Comparison of ENCODE assay signal across 2 cellular contexts in the genomic region with DNA sequence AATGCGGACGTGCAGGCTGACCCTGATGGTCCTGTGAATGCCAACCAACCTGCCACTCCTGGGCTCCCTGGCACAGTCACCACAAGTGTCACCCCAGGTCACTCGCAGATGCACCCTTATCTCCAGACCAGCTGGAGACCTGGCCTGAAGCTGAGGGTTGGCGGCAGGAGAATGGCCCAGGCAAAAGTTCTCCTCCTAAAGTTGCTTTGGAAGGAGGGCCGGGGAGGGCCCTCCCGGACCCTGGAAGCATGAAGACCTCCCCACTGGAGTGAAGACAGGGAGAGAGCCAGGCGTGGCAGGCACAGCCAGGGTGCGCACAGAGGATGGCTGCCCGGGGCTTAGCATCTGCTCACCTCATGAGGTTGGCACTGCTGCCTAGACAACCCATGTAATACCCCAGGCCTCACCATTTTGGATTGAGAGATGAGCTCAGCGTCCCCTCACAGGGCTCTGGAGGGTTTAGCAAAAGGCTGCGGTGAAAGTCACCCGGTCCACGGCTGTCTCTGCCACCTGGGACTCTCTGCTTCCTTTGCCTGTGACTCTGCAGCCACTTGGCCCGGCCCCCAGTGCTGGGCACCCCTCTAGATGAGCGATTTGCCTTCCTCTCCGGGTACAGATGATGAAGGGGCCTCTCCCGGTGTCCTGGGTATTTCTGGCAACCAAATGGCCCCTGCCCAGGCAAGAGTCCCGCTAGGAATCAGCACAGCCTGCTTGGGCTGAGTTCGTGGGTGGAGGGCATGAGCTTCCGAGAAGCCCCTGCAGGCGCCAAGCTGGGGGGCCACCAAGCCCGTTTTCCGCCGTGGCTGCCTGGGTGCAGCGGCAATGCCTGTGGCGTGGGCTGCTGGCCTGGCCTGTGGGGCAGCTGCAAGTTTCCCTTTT.
TF ChIP-seq lines count a peak whose summit lies in the region.

No MANE protein-coding gene starts in this region.

TF ChIP-seq in IMR-90, 13 proteins besides CTCF, POLR2A, EP300 and RAD21:
- no peak for TF ChIP-seq MXI1 (IDR thresholded peaks at IDR 0.05; ENCODE audit: borderline replicate concordance, low read depth, low read length)
- TF ChIP-seq FOS (IDR thresholded peaks at IDR 0.05; ENCODE audit: low read depth, low read length): no peak
- no peak for TF ChIP-seq CEBPB (IDR thresholded peaks at IDR 0.05; ENCODE audit: low read depth, low read length)
- TF ChIP-seq, protein P1, sequence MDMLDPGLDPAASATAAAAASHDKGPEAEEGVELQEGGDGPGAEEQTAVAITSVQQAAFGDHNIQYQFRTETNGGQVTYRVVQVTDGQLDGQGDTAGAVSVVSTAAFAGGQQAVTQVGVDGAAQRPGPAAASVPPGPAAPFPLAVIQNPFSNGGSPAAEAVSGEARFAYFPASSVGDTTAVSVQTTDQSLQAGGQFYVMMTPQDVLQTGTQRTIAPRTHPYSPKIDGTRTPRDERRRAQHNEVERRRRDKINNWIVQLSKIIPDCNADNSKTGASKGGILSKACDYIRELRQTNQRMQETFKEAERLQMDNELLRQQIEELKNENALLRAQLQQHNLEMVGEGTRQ (IDR thresholded peaks at IDR 0.05; ENCODE audit: low read depth, low read length): no peak
- TF ChIP-seq RFX5 (IDR thresholded peaks at IDR 0.05; ENCODE audit: low read depth, low read length): no peak
- no peak for TF ChIP-seq RCOR1 (IDR thresholded peaks at IDR 0.05; ENCODE audit: insufficient replicate concordance, low read length)
- TF ChIP-seq BHLHE40 (IDR thresholded peaks at IDR 0.05; ENCODE audit: low read depth, low read length): no peak
TF ChIP-seq in IMR-90: peak in this region for 0.

TF ChIP-seq in K562, 482 proteins besides CTCF, POLR2A, EP300 and RAD21 (continues in another document):
- TF ChIP-seq SRF (CRISPR knock-in tag; IDR thresholded peaks at IDR 0.05) (0 out of 4 replicates have a peak, but pooled peaks of 1 of the 2 experiments have one; percentile 30), FOS (IDR thresholded peaks at IDR 0.05; ENCODE audit: extremely low read depth, insufficient read length) (no peak), TAF7 (tag; IDR thresholded peaks at IDR 0.05) (no peak), RBM17 (IDR thresholded peaks at IDR 0.05; ENCODE audit: borderline replicate concordance, low read depth, low read length) (no peak), ZNF766 (CRISPR knock-in tag; conservative IDR thresholded peaks at IDR 0.05) (no peak), CREBBP (IDR thresholded peaks at IDR 0.05; ENCODE audit: low read depth, low read length) (no peak), ZNF184 (CRISPR knock-in tag; IDR thresholded peaks at IDR 0.05) (0 out of 2 replicates have a peak, but pooled peaks have one; percentile 19), HOXB6 (CRISPR knock-in tag; IDR thresholded peaks at IDR 0.05; ENCODE audit: borderline replicate concordance) (no peak), ZNF12 (CRISPR knock-in tag; IDR thresholded peaks at IDR 0.05) (no peak), KDM1A (IDR thresholded peaks at IDR 0.05) (no peak), ZNF57 (CRISPR knock-in tag; IDR thresholded peaks at IDR 0.05) (no peak), LCOR (CRISPR knock-in tag; IDR thresholded peaks at IDR 0.05) (peak; percentile 72; the same call in 1 of the 2 replicates), ZNF431 (CRISPR knock-in tag; IDR thresholded peaks at IDR 0.05) (no peak), KAT7 (CRISPR knock-in tag; IDR thresholded peaks at IDR 0.05; ENCODE audit: borderline replicate concordance) (no peak; the same call in 1 of the 2 replicates), RCOR1 (IDR thresholded peaks at IDR 0.05; ENCODE audit: borderline replicate concordance in 1 of 2, low read depth in 2 of 2, low read length in 2 of 2) (no peak), TGIF2 (CRISPR knock-in tag; IDR thresholded peaks at IDR 0.05) (0 out of 2 replicates have a peak, but pooled peaks have one; percentile 30), ZNF311 (CRISPR knock-in tag; IDR thresholded peaks at IDR 0.05) (no peak), DDX20 (tag; IDR thresholded peaks at IDR 0.05; ENCODE audit: low read depth) (no peak), ZBTB1 (CRISPR knock-in tag; IDR thresholded peaks at IDR 0.05; ENCODE audit: borderline replicate concordance, low read depth) (peak; percentile 78; the same call in 1 of the 2 replicates), ETV6 (IDR thresholded peaks at IDR 0.05; ENCODE audit: borderline replicate concordance in 1 of 2, low read depth in 2 of 2, low read length in 1 of 2) (no peak), ETV6 (CRISPR knock-in tag; IDR thresholded peaks at IDR 0.05; ENCODE audit: borderline replicate concordance) (no peak), TAF15 (IDR thresholded peaks at IDR 0.05; ENCODE audit: low read depth, low read length) (0 out of 2 replicates have a peak, but pooled peaks have one; percentile 67), FOXP1 (CRISPR knock-in tag; IDR thresholded peaks at IDR 0.05) (no peak), KLF1 (tag; IDR thresholded peaks at IDR 0.05) (peak; percentile 30; the same call in 1 of the 2 replicates)
- TF ChIP-seq, protein P2, sequence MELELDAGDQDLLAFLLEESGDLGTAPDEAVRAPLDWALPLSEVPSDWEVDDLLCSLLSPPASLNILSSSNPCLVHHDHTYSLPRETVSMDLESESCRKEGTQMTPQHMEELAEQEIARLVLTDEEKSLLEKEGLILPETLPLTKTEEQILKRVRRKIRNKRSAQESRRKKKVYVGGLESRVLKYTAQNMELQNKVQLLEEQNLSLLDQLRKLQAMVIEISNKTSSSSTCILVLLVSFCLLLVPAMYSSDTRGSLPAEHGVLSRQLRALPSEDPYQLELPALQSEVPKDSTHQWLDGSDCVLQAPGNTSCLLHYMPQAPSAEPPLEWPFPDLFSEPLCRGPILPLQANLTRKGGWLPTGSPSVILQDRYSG (tag; conservative IDR thresholded peaks at IDR 0.05; ENCODE audit: low read depth): no peak
- TF ChIP-seq, protein P3, sequence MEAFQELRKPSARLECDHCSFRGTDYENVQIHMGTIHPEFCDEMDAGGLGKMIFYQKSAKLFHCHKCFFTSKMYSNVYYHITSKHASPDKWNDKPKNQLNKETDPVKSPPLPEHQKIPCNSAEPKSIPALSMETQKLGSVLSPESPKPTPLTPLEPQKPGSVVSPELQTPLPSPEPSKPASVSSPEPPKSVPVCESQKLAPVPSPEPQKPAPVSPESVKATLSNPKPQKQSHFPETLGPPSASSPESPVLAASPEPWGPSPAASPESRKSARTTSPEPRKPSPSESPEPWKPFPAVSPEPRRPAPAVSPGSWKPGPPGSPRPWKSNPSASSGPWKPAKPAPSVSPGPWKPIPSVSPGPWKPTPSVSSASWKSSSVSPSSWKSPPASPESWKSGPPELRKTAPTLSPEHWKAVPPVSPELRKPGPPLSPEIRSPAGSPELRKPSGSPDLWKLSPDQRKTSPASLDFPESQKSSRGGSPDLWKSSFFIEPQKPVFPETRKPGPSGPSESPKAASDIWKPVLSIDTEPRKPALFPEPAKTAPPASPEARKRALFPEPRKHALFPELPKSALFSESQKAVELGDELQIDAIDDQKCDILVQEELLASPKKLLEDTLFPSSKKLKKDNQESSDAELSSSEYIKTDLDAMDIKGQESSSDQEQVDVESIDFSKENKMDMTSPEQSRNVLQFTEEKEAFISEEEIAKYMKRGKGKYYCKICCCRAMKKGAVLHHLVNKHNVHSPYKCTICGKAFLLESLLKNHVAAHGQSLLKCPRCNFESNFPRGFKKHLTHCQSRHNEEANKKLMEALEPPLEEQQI (IDR thresholded peaks at IDR 0.05): no peak
- TF ChIP-seq, protein P4, sequence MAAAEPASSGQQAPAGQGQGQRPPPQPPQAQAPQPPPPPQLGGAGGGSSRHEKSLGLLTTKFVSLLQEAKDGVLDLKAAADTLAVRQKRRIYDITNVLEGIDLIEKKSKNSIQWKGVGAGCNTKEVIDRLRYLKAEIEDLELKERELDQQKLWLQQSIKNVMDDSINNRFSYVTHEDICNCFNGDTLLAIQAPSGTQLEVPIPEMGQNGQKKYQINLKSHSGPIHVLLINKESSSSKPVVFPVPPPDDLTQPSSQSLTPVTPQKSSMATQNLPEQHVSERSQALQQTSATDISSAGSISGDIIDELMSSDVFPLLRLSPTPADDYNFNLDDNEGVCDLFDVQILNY (CRISPR knock-in tag; IDR thresholded peaks at IDR 0.05): no peak
- TF ChIP-seq, protein P5, sequence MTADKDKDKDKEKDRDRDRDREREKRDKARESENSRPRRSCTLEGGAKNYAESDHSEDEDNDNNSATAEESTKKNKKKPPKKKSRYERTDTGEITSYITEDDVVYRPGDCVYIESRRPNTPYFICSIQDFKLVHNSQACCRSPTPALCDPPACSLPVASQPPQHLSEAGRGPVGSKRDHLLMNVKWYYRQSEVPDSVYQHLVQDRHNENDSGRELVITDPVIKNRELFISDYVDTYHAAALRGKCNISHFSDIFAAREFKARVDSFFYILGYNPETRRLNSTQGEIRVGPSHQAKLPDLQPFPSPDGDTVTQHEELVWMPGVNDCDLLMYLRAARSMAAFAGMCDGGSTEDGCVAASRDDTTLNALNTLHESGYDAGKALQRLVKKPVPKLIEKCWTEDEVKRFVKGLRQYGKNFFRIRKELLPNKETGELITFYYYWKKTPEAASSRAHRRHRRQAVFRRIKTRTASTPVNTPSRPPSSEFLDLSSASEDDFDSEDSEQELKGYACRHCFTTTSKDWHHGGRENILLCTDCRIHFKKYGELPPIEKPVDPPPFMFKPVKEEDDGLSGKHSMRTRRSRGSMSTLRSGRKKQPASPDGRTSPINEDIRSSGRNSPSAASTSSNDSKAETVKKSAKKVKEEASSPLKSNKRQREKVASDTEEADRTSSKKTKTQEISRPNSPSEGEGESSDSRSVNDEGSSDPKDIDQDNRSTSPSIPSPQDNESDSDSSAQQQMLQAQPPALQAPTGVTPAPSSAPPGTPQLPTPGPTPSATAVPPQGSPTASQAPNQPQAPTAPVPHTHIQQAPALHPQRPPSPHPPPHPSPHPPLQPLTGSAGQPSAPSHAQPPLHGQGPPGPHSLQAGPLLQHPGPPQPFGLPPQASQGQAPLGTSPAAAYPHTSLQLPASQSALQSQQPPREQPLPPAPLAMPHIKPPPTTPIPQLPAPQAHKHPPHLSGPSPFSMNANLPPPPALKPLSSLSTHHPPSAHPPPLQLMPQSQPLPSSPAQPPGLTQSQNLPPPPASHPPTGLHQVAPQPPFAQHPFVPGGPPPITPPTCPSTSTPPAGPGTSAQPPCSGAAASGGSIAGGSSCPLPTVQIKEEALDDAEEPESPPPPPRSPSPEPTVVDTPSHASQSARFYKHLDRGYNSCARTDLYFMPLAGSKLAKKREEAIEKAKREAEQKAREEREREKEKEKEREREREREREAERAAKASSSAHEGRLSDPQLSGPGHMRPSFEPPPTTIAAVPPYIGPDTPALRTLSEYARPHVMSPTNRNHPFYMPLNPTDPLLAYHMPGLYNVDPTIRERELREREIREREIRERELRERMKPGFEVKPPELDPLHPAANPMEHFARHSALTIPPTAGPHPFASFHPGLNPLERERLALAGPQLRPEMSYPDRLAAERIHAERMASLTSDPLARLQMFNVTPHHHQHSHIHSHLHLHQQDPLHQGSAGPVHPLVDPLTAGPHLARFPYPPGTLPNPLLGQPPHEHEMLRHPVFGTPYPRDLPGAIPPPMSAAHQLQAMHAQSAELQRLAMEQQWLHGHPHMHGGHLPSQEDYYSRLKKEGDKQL (CRISPR knock-in tag; IDR thresholded peaks at IDR 0.05; ENCODE audit: borderline replicate concordance): 0 out of 2 replicates have a peak, but pooled peaks have one; percentile 71
- TF ChIP-seq, protein P6, sequence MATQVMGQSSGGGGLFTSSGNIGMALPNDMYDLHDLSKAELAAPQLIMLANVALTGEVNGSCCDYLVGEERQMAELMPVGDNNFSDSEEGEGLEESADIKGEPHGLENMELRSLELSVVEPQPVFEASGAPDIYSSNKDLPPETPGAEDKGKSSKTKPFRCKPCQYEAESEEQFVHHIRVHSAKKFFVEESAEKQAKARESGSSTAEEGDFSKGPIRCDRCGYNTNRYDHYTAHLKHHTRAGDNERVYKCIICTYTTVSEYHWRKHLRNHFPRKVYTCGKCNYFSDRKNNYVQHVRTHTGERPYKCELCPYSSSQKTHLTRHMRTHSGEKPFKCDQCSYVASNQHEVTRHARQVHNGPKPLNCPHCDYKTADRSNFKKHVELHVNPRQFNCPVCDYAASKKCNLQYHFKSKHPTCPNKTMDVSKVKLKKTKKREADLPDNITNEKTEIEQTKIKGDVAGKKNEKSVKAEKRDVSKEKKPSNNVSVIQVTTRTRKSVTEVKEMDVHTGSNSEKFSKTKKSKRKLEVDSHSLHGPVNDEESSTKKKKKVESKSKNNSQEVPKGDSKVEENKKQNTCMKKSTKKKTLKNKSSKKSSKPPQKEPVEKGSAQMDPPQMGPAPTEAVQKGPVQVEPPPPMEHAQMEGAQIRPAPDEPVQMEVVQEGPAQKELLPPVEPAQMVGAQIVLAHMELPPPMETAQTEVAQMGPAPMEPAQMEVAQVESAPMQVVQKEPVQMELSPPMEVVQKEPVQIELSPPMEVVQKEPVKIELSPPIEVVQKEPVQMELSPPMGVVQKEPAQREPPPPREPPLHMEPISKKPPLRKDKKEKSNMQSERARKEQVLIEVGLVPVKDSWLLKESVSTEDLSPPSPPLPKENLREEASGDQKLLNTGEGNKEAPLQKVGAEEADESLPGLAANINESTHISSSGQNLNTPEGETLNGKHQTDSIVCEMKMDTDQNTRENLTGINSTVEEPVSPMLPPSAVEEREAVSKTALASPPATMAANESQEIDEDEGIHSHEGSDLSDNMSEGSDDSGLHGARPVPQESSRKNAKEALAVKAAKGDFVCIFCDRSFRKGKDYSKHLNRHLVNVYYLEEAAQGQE (CRISPR knock-in tag; IDR thresholded peaks at IDR 0.05; ENCODE audit: low read depth): peak; percentile 28; the same call in 1 of the 2 replicates
- TF ChIP-seq, protein P7, sequence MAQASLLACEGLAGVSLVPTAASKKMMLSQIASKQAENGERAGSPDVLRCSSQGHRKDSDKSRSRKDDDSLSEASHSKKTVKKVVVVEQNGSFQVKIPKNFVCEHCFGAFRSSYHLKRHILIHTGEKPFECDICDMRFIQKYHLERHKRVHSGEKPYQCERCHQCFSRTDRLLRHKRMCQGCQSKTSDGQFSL (CRISPR knock-in tag; IDR thresholded peaks at IDR 0.05): 0 out of 2 replicates have a peak, but pooled peaks have one; percentile 46
- TF ChIP-seq, protein P7 (tag; IDR thresholded peaks at IDR 0.05): no peak
- TF ChIP-seq, protein P8, sequence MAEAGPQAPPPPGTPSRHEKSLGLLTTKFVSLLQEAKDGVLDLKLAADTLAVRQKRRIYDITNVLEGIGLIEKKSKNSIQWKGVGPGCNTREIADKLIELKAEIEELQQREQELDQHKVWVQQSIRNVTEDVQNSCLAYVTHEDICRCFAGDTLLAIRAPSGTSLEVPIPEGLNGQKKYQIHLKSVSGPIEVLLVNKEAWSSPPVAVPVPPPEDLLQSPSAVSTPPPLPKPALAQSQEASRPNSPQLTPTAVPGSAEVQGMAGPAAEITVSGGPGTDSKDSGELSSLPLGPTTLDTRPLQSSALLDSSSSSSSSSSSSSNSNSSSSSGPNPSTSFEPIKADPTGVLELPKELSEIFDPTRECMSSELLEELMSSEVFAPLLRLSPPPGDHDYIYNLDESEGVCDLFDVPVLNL (CRISPR knock-in tag; IDR thresholded peaks at IDR 0.05; ENCODE audit: low read depth): 0 out of 2 replicates have a peak, but pooled peaks have one; percentile 3
